In the genomic region with DNA sequence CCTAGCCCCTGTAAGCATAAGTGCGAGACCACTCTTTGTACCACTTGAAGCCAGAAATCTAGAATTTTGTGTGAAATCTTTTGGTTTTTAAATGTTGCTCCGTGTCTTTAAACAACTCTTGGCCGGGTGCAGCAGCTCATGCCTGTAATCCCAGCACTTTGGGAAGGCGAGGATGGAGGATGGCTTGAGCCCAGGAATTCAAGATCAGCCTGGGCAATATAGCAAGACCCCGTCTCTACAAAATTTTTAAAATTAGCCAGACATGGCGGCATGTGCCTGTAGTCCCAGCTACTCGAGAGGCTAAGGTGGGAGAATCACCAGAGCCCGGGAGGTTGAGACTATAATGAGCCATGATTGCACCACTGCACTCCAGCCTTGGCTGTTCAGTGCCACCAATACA, we compare ENCODE assay signal across 19 cellular contexts. TPM values are rescaled to one million over a fixed set of nuclear protein-coding genes. Genes with fewer than 3 reads are reported as not detected.
DNase-seq lines count a peak whose midpoint lies in the region; ATAC-seq and TF ChIP-seq lines count a peak whose summit lies in the region.
"Had no signal": no experiment of that assay in that cellular context is flagged by ENCODE, and none has a peak within 500 bp of the region (broad histone marks: within the 10 kb centered on the region; RNA-seq: fewer than 3 reads in every experiment).

No MANE protein-coding gene starts in this region.

- H3K36me3 ChIP-seq in Karpas-422 (ENCODE audit: insufficient read depth, low read length), result no peaks in the 10 kb centered on the region
- H3K36me3 ChIP-seq: BLaER1 had no signal

- H3K9ac ChIP-seq in Karpas-422 (ENCODE audit: low read length), result no peak overlapping the region
- H3K9ac ChIP-seq: BLaER1 had no signal

- no peak overlapping the region for H3K4me3 Mint-ChIP-seq in activated CD4-positive, alpha-beta T cell treated with anti-CD3 and anti-CD28 coated beads, Interleukin-2, amount 10 ng/mL, durations not matched to agents 7 days and 5 days
- H3K4me3 Mint-ChIP-seq in WTC11 (no peak overlapping the region), nephron progenitor cell (no peak overlapping the region)
- H3K4me3 Mint-ChIP-seq: B cell; CD8-positive, alpha-beta T cell; GM23338; H9 had no signal

- no peak for DNase-seq in activated CD4-positive, alpha-beta T cell treated with anti-CD3 and anti-CD28 coated beads, Interleukin-2, amount 10 ng/mL, durations not matched to agents 7 days and 5 days
- DNase-seq in activated CD4-positive, alpha-beta T cell treated with anti-CD3 and anti-CD28 coated beads for 4 hours, result no peak
- DNase-seq in Karpas-422, result no peak
- DNase-seq in WTC11 (ENCODE audit: low spot score), result no peak
- DNase-seq in nephron progenitor cell, result no peak
- DNase-seq in NCI-H82 treated with DMSO at 0.1 percent for 48 hours (lab: John Stamatoyannopoulos, UW; ENCODE audit: unreplicated experiment), result no peak
- DNase-seq: Caco-2; CD4-positive, CD25-positive, alpha-beta regulatory T cell; CD8-positive, alpha-beta T cell; DMS153; DND-41; H9 had no signal

- no peak overlapping the region for H3K4me3 ChIP-seq in Karpas-422 (ENCODE audit: low read length)
- H3K4me3 ChIP-seq: BLaER1, GM23338 had no signal

- ATAC-seq in WTC11 (no peak), GM18873 (IDR thresholded peaks at IDR 0.05; ENCODE audit: low FRiP score, unreplicated experiment) (no peak), HG03045 (IDR thresholded peaks at IDR 0.05; ENCODE audit: unreplicated experiment) (no peak)
- ATAC-seq: CD8-positive, alpha-beta T cell; GM23338 had no signal

- no peaks in the 10 kb centered on the region for H3K9me3 ChIP-seq in Karpas-422 (ENCODE audit: low read length)
- H3K9me3 ChIP-seq: BLaER1, Caco-2 had no signal

- H3K27ac Mint-ChIP-seq in activated CD4-positive, alpha-beta T cell treated with anti-CD3 and anti-CD28 coated beads, Interleukin-2, amount 10 ng/mL, durations not matched to agents 7 days and 5 days, result peak overlapping the region; percentile 65
- H3K27ac Mint-ChIP-seq in WTC11 (no peak overlapping the region), nephron progenitor cell (peak overlapping the region; percentile 42)
- H3K27ac Mint-ChIP-seq: B cell; CD4-positive, CD25-positive, alpha-beta regulatory T cell; CD8-positive, alpha-beta T cell; GM23338; H9 had no signal

- CTCF ChIA-PET in activated CD4-positive, alpha-beta T cell treated with anti-CD3 and anti-CD28 coated beads, Interleukin-2, amount 10 ng/mL, durations not matched to agents 7 days and 5 days (lab: Charles Lee), result interaction anchor here (0.6 kb wide), 1 partner anchor 105 kb away, joined by 4 read pairs; no protein-coding TSS in a partner anchor
- CTCF ChIA-PET in WTC11 (lab: Charles Lee), result interaction anchor here (0.6 kb wide), 1 partner anchor 11 kb away, joined by 3 read pairs; no protein-coding TSS in a partner anchor

- peak overlapping the region; percentile 60 for H3K4me2 ChIP-seq in Karpas-422 (ENCODE audit: low read depth, low read length, poor library complexity, severe bottlenecking)
- H3K4me2 ChIP-seq: BLaER1, GM23338 had no signal

- H3K27me3 Mint-ChIP-seq in activated CD4-positive, alpha-beta T cell treated with anti-CD3 and anti-CD28 coated beads, Interleukin-2, amount 10 ng/mL, durations not matched to agents 7 days and 5 days, result peaks cover 8% of the 10 kb centered on the region
- H3K27me3 Mint-ChIP-seq in WTC11 (ENCODE audit: low read depth) (no peaks in the 10 kb centered on the region; the same call in 1 of the 2 replicates), nephron progenitor cell (ENCODE audit: low read depth, poor library complexity) (peaks cover 3% of the 10 kb centered on the region)

- POLR2A ChIA-PET in activated CD4-positive, alpha-beta T cell treated with anti-CD3 and anti-CD28 coated beads, Interleukin-2, amount 10 ng/mL, durations not matched to agents 7 days and 5 days (lab: Charles Lee), result no interaction called here
- POLR2A ChIA-PET in WTC11 (lab: Charles Lee), result no interaction called here

- H3K9me3 Mint-ChIP-seq in activated CD4-positive, alpha-beta T cell treated with anti-CD3 and anti-CD28 coated beads, Interleukin-2, amount 10 ng/mL, durations not matched to agents 7 days and 5 days, result no peaks in the 10 kb centered on the region
- H3K9me3 Mint-ChIP-seq in WTC11, result no peaks in the 10 kb centered on the region
- H3K9me3 Mint-ChIP-seq in nephron progenitor cell, result no peaks in the 10 kb centered on the region
- H3K9me3 Mint-ChIP-seq: CD4-positive, CD25-positive, alpha-beta regulatory T cell; CD8-positive, alpha-beta T cell; GM23338; H9 had no signal

- peaks cover 39% of the 10 kb centered on the region for H3K4me1 Mint-ChIP-seq in activated CD4-positive, alpha-beta T cell treated with anti-CD3 and anti-CD28 coated beads, Interleukin-2, amount 10 ng/mL, durations not matched to agents 7 days and 5 days
- H3K4me1 Mint-ChIP-seq in WTC11 (peaks cover 22% of the 10 kb centered on the region), nephron progenitor cell (peaks cover 62% of the 10 kb centered on the region)

- H2AFZ ChIP-seq in Karpas-422 (ENCODE audit: low read length), result 0 out of 2 replicates have a peak overlapping the region, but pooled peaks have one; percentile 62
- H2AFZ ChIP-seq: GM23338 had no signal

- peaks cover 2% of the 10 kb centered on the region for H3K36me3 Mint-ChIP-seq in activated CD4-positive, alpha-beta T cell treated with anti-CD3 and anti-CD28 coated beads, Interleukin-2, amount 10 ng/mL, durations not matched to agents 7 days and 5 days (ENCODE audit: low read depth)
- H3K36me3 Mint-ChIP-seq in WTC11 (no peaks in the 10 kb centered on the region), nephron progenitor cell (ENCODE audit: low read depth) (no peaks in the 10 kb centered on the region)

- peaks cover 42% of the 10 kb centered on the region for H3K4me1 ChIP-seq in Karpas-422 (ENCODE audit: low read length)

- peaks cover 2% of the 10 kb centered on the region; the same call in 1 of the 2 replicates for H4K20me1 ChIP-seq in Karpas-422 (ENCODE audit: insufficient read depth, low read depth, low read length)

- no peaks in the 10 kb centered on the region for H3K27me3 ChIP-seq in Karpas-422 (ENCODE audit: low read length)
- H3K27me3 ChIP-seq: BLaER1 had no signal

- H3K79me2 ChIP-seq in Karpas-422 (ENCODE audit: low read length), result peaks cover 3% of the 10 kb centered on the region

- no peaks in the 10 kb centered on the region for H3K9me2 ChIP-seq in Karpas-422 (replicated peaks; ENCODE audit: insufficient read depth, low read length)

- no peak overlapping the region for H3K27ac ChIP-seq in Karpas-422 (ENCODE audit: low read length)
- H3K27ac ChIP-seq: 22Rv1, BLaER1, C4-2B had no signal

- TF ChIP-seq CTCF in WTC11 (IDR thresholded peaks at IDR 0.05), result no peak
- no peak for TF ChIP-seq CTCF in nephron progenitor cell (IDR thresholded peaks at IDR 0.05)

TF ChIP-seq in WTC11, 78 proteins besides CTCF, POLR2A, EP300 and RAD21:
- peak; percentile 56; the same call in 1 of the 2 replicates for TF ChIP-seq ZNF121 (CRISPR knock-in tag; IDR thresholded peaks at IDR 0.05)
- TF ChIP-seq ZNF671 (CRISPR knock-in tag; IDR thresholded peaks at IDR 0.05), result no peak
- TF ChIP-seq GABPB1 (CRISPR knock-in tag; IDR thresholded peaks at IDR 0.05), result no peak
- TF ChIP-seq, protein P1, sequence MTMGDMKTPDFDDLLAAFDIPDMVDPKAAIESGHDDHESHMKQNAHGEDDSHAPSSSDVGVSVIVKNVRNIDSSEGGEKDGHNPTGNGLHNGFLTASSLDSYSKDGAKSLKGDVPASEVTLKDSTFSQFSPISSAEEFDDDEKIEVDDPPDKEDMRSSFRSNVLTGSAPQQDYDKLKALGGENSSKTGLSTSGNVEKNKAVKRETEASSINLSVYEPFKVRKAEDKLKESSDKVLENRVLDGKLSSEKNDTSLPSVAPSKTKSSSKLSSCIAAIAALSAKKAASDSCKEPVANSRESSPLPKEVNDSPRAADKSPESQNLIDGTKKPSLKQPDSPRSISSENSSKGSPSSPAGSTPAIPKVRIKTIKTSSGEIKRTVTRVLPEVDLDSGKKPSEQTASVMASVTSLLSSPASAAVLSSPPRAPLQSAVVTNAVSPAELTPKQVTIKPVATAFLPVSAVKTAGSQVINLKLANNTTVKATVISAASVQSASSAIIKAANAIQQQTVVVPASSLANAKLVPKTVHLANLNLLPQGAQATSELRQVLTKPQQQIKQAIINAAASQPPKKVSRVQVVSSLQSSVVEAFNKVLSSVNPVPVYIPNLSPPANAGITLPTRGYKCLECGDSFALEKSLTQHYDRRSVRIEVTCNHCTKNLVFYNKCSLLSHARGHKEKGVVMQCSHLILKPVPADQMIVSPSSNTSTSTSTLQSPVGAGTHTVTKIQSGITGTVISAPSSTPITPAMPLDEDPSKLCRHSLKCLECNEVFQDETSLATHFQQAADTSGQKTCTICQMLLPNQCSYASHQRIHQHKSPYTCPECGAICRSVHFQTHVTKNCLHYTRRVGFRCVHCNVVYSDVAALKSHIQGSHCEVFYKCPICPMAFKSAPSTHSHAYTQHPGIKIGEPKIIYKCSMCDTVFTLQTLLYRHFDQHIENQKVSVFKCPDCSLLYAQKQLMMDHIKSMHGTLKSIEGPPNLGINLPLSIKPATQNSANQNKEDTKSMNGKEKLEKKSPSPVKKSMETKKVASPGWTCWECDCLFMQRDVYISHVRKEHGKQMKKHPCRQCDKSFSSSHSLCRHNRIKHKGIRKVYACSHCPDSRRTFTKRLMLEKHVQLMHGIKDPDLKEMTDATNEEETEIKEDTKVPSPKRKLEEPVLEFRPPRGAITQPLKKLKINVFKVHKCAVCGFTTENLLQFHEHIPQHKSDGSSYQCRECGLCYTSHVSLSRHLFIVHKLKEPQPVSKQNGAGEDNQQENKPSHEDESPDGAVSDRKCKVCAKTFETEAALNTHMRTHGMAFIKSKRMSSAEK (CRISPR knock-in tag; IDR thresholded peaks at IDR 0.05; ENCODE audit: borderline replicate concordance), result no peak
- TF ChIP-seq EMX1 (CRISPR knock-in tag; IDR thresholded peaks at IDR 0.05), result no peak

RNA-seq across cellular contexts. Expression of a gene that starts 4.4 kb away (rescaled TPM):
- 10 to 100 TPM; 39.1 to 41.3 TPM for total RNA-seq in activated CD4-positive, alpha-beta T cell treated with anti-CD3 and anti-CD28 coated beads, Interleukin-2, amount 10 ng/mL, durations not matched to agents 7 days and 5 days
- total RNA-seq in Karpas-422 (2014; rRNA removed; shearing (Covaris generic); ENCODE audit: low replicate concordance), result 27.5 and 52.4 TPM in 2 replicates
- 14.3 to 17.3 TPM (median 16.8 TPM) in 3 replicates for total RNA-seq in WTC11 (2021)
